ENCODE assay signal across 28 cellular contexts in the genomic region with DNA sequence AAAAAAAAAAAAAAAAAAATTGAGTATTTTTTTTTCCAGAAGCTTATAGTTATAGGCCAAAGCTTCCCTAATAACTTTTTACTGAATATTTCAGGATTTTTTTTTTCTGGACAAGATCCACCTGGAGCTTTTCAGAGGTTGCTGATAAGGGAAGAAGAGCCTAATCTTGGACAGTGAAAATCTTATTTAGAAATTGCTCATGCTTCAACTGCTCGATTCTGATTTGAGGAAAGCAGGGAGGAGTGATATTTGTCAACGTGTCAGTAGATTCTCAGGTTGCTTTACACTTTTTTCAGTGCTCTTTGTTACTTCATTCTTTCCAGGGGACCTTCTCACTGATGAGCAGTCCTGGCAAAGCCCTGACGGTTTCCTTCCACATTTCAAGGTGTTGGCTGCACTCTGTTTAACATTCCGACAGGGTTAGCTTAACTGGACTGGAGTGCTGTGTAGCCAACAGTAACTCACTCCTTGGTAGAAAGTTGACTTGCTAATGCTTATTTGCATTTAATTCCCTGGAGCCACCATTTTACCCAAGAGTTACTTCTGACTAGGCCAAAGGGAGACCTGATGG. TPM values are rescaled to one million over a fixed set of nuclear protein-coding genes. Genes with fewer than 3 reads are reported as not detected.
"Had no signal": no experiment of that assay in that cellular context is flagged by ENCODE, and none has a peak within 500 bp of the region (broad histone marks: within the 10 kb centered on the region; RNA-seq: fewer than 3 reads in every experiment).

No MANE protein-coding gene starts in this region.

- H3K9me3 Mint-ChIP-seq: dendritic cell treated with granulocyte-macrophage colony-stimulating factor and Interleukin-4, amounts not matched to agents 40 ng/mL and 50 ng/mL, for 4 days; endodermal cell; natural killer cell had no signal

- H3K4me3 ChIP-seq: colonic mucosa, lung, ovary, right lobe of liver, smooth muscle cell, suprapubic skin, transverse colon, vagina had no signal

- H3K27me3 Mint-ChIP-seq: dendritic cell treated with granulocyte-macrophage colony-stimulating factor and Interleukin-4, amounts not matched to agents 40 ng/mL and 50 ng/mL, for 4 days; memory B cell; stimulated activated naive CD8-positive, alpha-beta T cell treated with anti-CD3 and anti-CD28 coated beads, Interleukin-15, amount 100 ng/mL, for 72 hours had no signal

- H3K9me3 ChIP-seq: colonic mucosa, ovary, right lobe of liver, suprapubic skin, transverse colon, vagina had no signal

- H3K27ac ChIP-seq: colonic mucosa, epithelial cell of prostate, ovary, right lobe of liver, suprapubic skin, transverse colon, vagina had no signal

- H3K4me3 Mint-ChIP-seq: dendritic cell treated with granulocyte-macrophage colony-stimulating factor and Interleukin-4, amounts not matched to agents 40 ng/mL and 50 ng/mL, for 4 days; endodermal cell; memory B cell; natural killer cell; neural crest cell; stimulated activated naive CD8-positive, alpha-beta T cell treated with anti-CD3 and anti-CD28 coated beads, Interleukin-15, amount 100 ng/mL, for 72 hours had no signal

- H3K4me2 ChIP-seq: smooth muscle cell had no signal

- H3K4me1 Mint-ChIP-seq: memory B cell; natural killer cell; neural crest cell; stimulated activated naive CD8-positive, alpha-beta T cell treated with anti-CD3 and anti-CD28 coated beads, Interleukin-15, amount 100 ng/mL, for 72 hours had no signal

- H3K36me3 ChIP-seq: colonic mucosa, ovary, right lobe of liver, suprapubic skin, transverse colon, vagina had no signal

- DNase-seq: colonic mucosa; effector CD8-positive, alpha-beta T cell; endodermal cell; foreskin melanocyte; head of caudate nucleus; natural killer cell; nucleus accumbens; ovary; right lobe of liver; stimulated activated CD4-positive, alpha-beta T cell treated with anti-CD3 and anti-CD28 coated beads, Interleukin-12 subunit alpha, Interleukin-12 subunit beta, amount 100 ng/mL, for 4 hours; stimulated activated CD4-positive, alpha-beta T cell treated with anti-CD3 and anti-CD28 coated beads, Interleukin-1b, Interleukin-23, amount 100 ng/mL, for 48 hours; stimulated activated CD4-positive, alpha-beta T cell treated with anti-CD3 and anti-CD28 coated beads, Interleukin-4, amount 100 ng/mL, for 1 hour; stimulated activated CD8-positive, alpha-beta memory T cell treated with anti-CD3 and anti-CD28 coated beads, Interleukin-4, amount 100 ng/mL, for 48 hours; stimulated activated naive CD4-positive, alpha-beta T cell; stimulated activated naive CD8-positive, alpha-beta T cell treated with anti-CD3 and anti-CD28 coated beads, Interleukin-15, amount 100 ng/mL, for 72 hours; transverse colon had no signal

- ATAC-seq: esophagus mucosa; left lobe of liver; natural killer cell; right lobe of liver; stimulated activated naive CD8-positive, alpha-beta T cell treated with anti-CD3 and anti-CD28 coated beads, Interleukin-15, amount 100 ng/mL, for 72 hours had no signal

- H3K27me3 ChIP-seq: colonic mucosa, ovary, right lobe of liver, suprapubic skin, transverse colon, vagina had no signal

- H3K4me1 ChIP-seq: colonic mucosa, right lobe of liver, suprapubic skin, transverse colon, vagina had no signal

- H3K27ac Mint-ChIP-seq: dendritic cell treated with granulocyte-macrophage colony-stimulating factor and Interleukin-4, amounts not matched to agents 40 ng/mL and 50 ng/mL, for 4 days; endodermal cell; memory B cell; natural killer cell; stimulated activated naive CD8-positive, alpha-beta T cell treated with anti-CD3 and anti-CD28 coated beads, Interleukin-15, amount 100 ng/mL, for 72 hours had no signal

- FAIRE-seq: keratinocyte had no signal

RNA-seq across cellular contexts. Expression of a gene that starts 24.1 kb away (rescaled TPM):
- total RNA-seq: mononuclear cell, natural killer cell had no signal
